8 cellular contexts compared by ENCODE assay signal in genomic region chr19:55486043-55486970, GRCh38. TPM values are rescaled to one million over a fixed set of nuclear protein-coding genes. Genes with fewer than 3 reads are reported as not detected.
DNase-seq lines count a peak whose midpoint lies in the region; ATAC-seq and TF ChIP-seq lines count a peak whose summit lies in the region.

No MANE protein-coding gene starts in this region.

- no peaks in the 10 kb centered on the region for H3K27me3 Mint-ChIP-seq in activated T-helper 17 cell treated with anti-CD3 and anti-CD28 coated beads, Interleukin-2, amount 50 U/mL, for 72 hours

- TF ChIP-seq CTCF in hepatocyte (IDR thresholded peaks at IDR 0.05; ENCODE audit: poor library complexity) = no peak

- H4K20me1 ChIP-seq in hepatocyte (ENCODE audit: insufficient read depth, poor library complexity, severe bottlenecking) = no peaks in the 10 kb centered on the region

- H3K9me2 ChIP-seq in hepatocyte (replicated peaks; ENCODE audit: insufficient read depth) = no peaks in the 10 kb centered on the region

- H3K9me3 Mint-ChIP-seq in activated T-helper 17 cell treated with anti-CD3 and anti-CD28 coated beads, Interleukin-2, amount 50 U/mL, for 72 hours = no peaks in the 10 kb centered on the region

- peak overlapping the region; percentile 94 for H3K4me2 ChIP-seq in hepatocyte

- DNase-seq in DMS53 (lab: John Stamatoyannopoulos, UW) (peak; percentile 70), DMS53 treated with DMSO at 0.1 percent for 48 hours (lab: John Stamatoyannopoulos, UW; ENCODE audit: unreplicated experiment) (no peak), hepatocyte (ENCODE audit: low spot score) (no peak), COLO668 (lab: John Stamatoyannopoulos, UW; ENCODE audit: unreplicated experiment) (no peak)

- peak overlapping the region; percentile 68 to 70 for H3K9ac ChIP-seq in stomach smooth muscle (ENCODE audit: low read length in 2 of 2)

- no peaks in the 10 kb centered on the region for H3K27me3 ChIP-seq in hepatocyte
- no peaks in the 10 kb centered on the region for H3K27me3 ChIP-seq in stomach smooth muscle (ENCODE audit: control insufficient read depth in 1 of 2, insufficient read depth in 2 of 2, low read length in 2 of 2)

- no peak overlapping the region for H3K4me3 ChIP-seq in hepatocyte
- H3K4me3 ChIP-seq in stomach smooth muscle (ENCODE audit: low read length in 2 of 2) = peak overlapping the region; percentile 54 to 78

- H3K36me3 ChIP-seq in hepatocyte (replicated peaks; ENCODE audit: insufficient read depth, low read depth) (no peaks in the 10 kb centered on the region), stomach smooth muscle (ENCODE audit: control insufficient read depth in 2 of 2, insufficient read depth in 2 of 2, low read length in 2 of 2) (peaks cover 0 to 2% of the 10 kb centered on the region in 2 donors)

- peaks cover 10% of the 10 kb centered on the region for H3K79me2 ChIP-seq in hepatocyte

- peak overlapping the region; percentile 75 for H3K27ac Mint-ChIP-seq in activated T-helper 17 cell treated with anti-CD3 and anti-CD28 coated beads, Interleukin-2, amount 50 U/mL, for 72 hours

- H3K4me1 ChIP-seq in hepatocyte (ENCODE audit: insufficient read depth) (peaks cover 30% of the 10 kb centered on the region), stomach smooth muscle (ENCODE audit: control insufficient read depth, insufficient read depth, low read length) (peaks cover 69% of the 10 kb centered on the region)

- 89% methylated on average over 39 of the region's 53 CpGs for WGBS in hepatocyte (ENCODE audit: low lambda C conversion rate, missing lambda C conversion rate)

- ATAC-seq in activated T-helper 17 cell treated with anti-CD3 and anti-CD28 coated beads, Interleukin-2, amount 50 U/mL, for 72 hours (replicated peaks) = no peak
- ATAC-seq in GM21526 (IDR thresholded peaks at IDR 0.05; ENCODE audit: low FRiP score, unreplicated experiment) = no peak
- no peak for ATAC-seq in HG03097 (IDR thresholded peaks at IDR 0.05; ENCODE audit: low FRiP score, unreplicated experiment)

- H2AFZ ChIP-seq in hepatocyte = no peak overlapping the region

- H3K4me1 Mint-ChIP-seq in activated T-helper 17 cell treated with anti-CD3 and anti-CD28 coated beads, Interleukin-2, amount 50 U/mL, for 72 hours = peaks cover 5% of the 10 kb centered on the region

- H3K27ac ChIP-seq in hepatocyte (peak overlapping the region; percentile 93), stomach smooth muscle (ENCODE audit: low read length) (peak overlapping the region; percentile 96)

- no peaks in the 10 kb centered on the region for H3K9me3 ChIP-seq in hepatocyte (ENCODE audit: low read depth)
- no peaks in the 10 kb centered on the region for H3K9me3 ChIP-seq in stomach smooth muscle (ENCODE audit: control insufficient read depth in 2 of 2, low read length in 2 of 2)

- H3K4me3 Mint-ChIP-seq in activated T-helper 17 cell treated with anti-CD3 and anti-CD28 coated beads, Interleukin-2, amount 50 U/mL, for 72 hours = peak overlapping the region; percentile 70

- H3K36me3 Mint-ChIP-seq in activated T-helper 17 cell treated with anti-CD3 and anti-CD28 coated beads, Interleukin-2, amount 50 U/mL, for 72 hours (ENCODE audit: low read depth) = no peaks in the 10 kb centered on the region

RNA-seq across cellular contexts. Expression of gene NAT14, which starts 1.3 kb away (rescaled TPM):
- total RNA-seq in activated T-helper 17 cell treated with anti-CD3 and anti-CD28 coated beads, Interleukin-2, amount 50 U/mL, for 72 hours = 10 to 100 TPM in 1 of 2 donors, 1 to 10 TPM in 1; 7.1 to 12.3 TPM
- 14.0 and 22.3 TPM in 2 replicates for total RNA-seq in hepatocyte
- polyA plus RNA-seq in hepatocyte = 40.3 and 43.6 TPM in 2 replicates

RNA-seq across cellular contexts. Expression of gene SSC5D, which starts 1.9 kb away (rescaled TPM):
- total RNA-seq in activated T-helper 17 cell treated with anti-CD3 and anti-CD28 coated beads, Interleukin-2, amount 50 U/mL, for 72 hours = under 1 TPM; 0.41 to 0.69 TPM
- total RNA-seq in hepatocyte = 0.04 and 0.80 TPM in 2 replicates
- polyA plus RNA-seq in hepatocyte = 3.2 and 5.1 TPM in 2 replicates

RNA-seq across cellular contexts. Expression of gene ZNF628, which starts 9.9 kb away (rescaled TPM):
- 10 to 100 TPM; 11.1 to 11.3 TPM for total RNA-seq in activated T-helper 17 cell treated with anti-CD3 and anti-CD28 coated beads, Interleukin-2, amount 50 U/mL, for 72 hours
- 2.2 and 4.7 TPM in 2 replicates for total RNA-seq in hepatocyte
- polyA plus RNA-seq in hepatocyte = 1.0 and 1.2 TPM in 2 replicates

RNA-seq across cellular contexts. Expression of gene C19orf85, which starts 21.8 kb away (rescaled TPM):
- not detected for total RNA-seq in activated T-helper 17 cell treated with anti-CD3 and anti-CD28 coated beads, Interleukin-2, amount 50 U/mL, for 72 hours
- not detected in 2 replicates for total RNA-seq in hepatocyte
- polyA plus RNA-seq in hepatocyte = not detected in 2 replicates

RNA-seq across cellular contexts. Expression of gene ISOC2, which starts 24.9 kb away (rescaled TPM):
- 10 to 100 TPM; 21.2 to 39.5 TPM for total RNA-seq in activated T-helper 17 cell treated with anti-CD3 and anti-CD28 coated beads, Interleukin-2, amount 50 U/mL, for 72 hours
- 79.3 and 90.4 TPM in 2 replicates for total RNA-seq in hepatocyte
- 64.2 and 72.2 TPM in 2 replicates for polyA plus RNA-seq in hepatocyte
